9 cellular contexts compared by ENCODE assay signal in genomic region chrX:101409043-101409442, GRCh38. TPM values are rescaled to one million over a fixed set of nuclear protein-coding genes. Genes with fewer than 3 reads are reported as not detected.
DNase-seq lines count a peak whose midpoint lies in the region; TF ChIP-seq lines count a peak whose summit lies in the region.
"Had no signal": no experiment of that assay in that cellular context is flagged by ENCODE, and none has a peak within 500 bp of the region (broad histone marks: within the 10 kb centered on the region; RNA-seq: fewer than 3 reads in every experiment).

No MANE protein-coding gene starts in this region.

- H3K27ac Mint-ChIP-seq in activated naive CD4-positive, alpha-beta T cell treated with anti-CD3 and anti-CD28 coated beads for 36 hours: peak overlapping the region; percentile 95

- H3K27me3 ChIP-seq in ascending aorta (no peaks in the 10 kb centered on the region), liver (ENCODE audit: control insufficient read depth in 4 of 4, insufficient read depth in 4 of 4, low read length in 3 of 4) (no peaks in the 10 kb centered on the region), tibial nerve (peaks cover 0 to 13% of the 10 kb centered on the region in 2 donors)

- peak overlapping the region; percentile 92 to 93 for H3K27ac ChIP-seq in ascending aorta
- H3K27ac ChIP-seq in liver (ENCODE audit: low read depth in 1 of 2, low read length in 2 of 2): peak overlapping the region; percentile 95 to 96
- peak overlapping the region in 3 of 4 donors; percentile 92 to 97 (median 92) for H3K27ac ChIP-seq in tibial nerve

- TF ChIP-seq CTCF in ascending aorta (IDR thresholded peaks at IDR 0.05): no peak
- TF ChIP-seq CTCF in liver (IDR thresholded peaks at IDR 0.05; ENCODE audit: low read depth, low read length, missing input control): no peak
- no peak for TF ChIP-seq CTCF in tibial nerve (IDR thresholded peaks at IDR 0.05)

- 3% methylated on average over 6 of the region's 6 CpGs for WGBS in liver
- 2 to 38% methylated on average over 6 of the region's 6 CpGs for WGBS in tibial nerve, 2 donors

- TF ChIP-seq RAD21 in liver (IDR thresholded peaks at IDR 0.05): no peak

- no peak for TF ChIP-seq POLR2A in tibial nerve (IDR thresholded peaks at IDR 0.05)

- H3K4me3 Mint-ChIP-seq in activated naive CD4-positive, alpha-beta T cell treated with anti-CD3 and anti-CD28 coated beads for 36 hours: peak overlapping the region; percentile 99

- H3K4me1 Mint-ChIP-seq in activated naive CD4-positive, alpha-beta T cell treated with anti-CD3 and anti-CD28 coated beads for 36 hours (ENCODE audit: low read depth): peaks cover 36% of the 10 kb centered on the region

- H3K27me3 Mint-ChIP-seq in activated naive CD4-positive, alpha-beta T cell treated with anti-CD3 and anti-CD28 coated beads for 36 hours (ENCODE audit: low read depth): no peaks in the 10 kb centered on the region

- peaks cover 0 to 5% of the 10 kb centered on the region in 2 donors for H3K36me3 ChIP-seq in ascending aorta
- peaks cover 2 to 11% (median 7%) of the 10 kb centered on the region in 4 donors for H3K36me3 ChIP-seq in liver (ENCODE audit: control insufficient read depth in 4 of 4, insufficient read depth in 3 of 4, low read depth in 1 of 4, low read length in 3 of 4)
- H3K36me3 ChIP-seq in tibial nerve: peaks cover 0 to 16% (median 0%) of the 10 kb centered on the region in 3 donors

- no peaks in the 10 kb centered on the region for H3K9me3 ChIP-seq in ascending aorta
- H3K9me3 ChIP-seq in liver (ENCODE audit: control insufficient read depth in 4 of 4, low read length in 3 of 4): no peaks in the 10 kb centered on the region
- H3K9me3 ChIP-seq in tibial nerve: no peaks in the 10 kb centered on the region

- H3K36me3 Mint-ChIP-seq in activated naive CD4-positive, alpha-beta T cell treated with anti-CD3 and anti-CD28 coated beads for 36 hours (ENCODE audit: low read depth): peaks cover 19% of the 10 kb centered on the region

- DNase-seq in activated naive CD4-positive, alpha-beta T cell treated with anti-CD3 and anti-CD28 coated beads for 36 hours: no peak
- no peak for DNase-seq in activated naive CD4-positive, alpha-beta T cell treated with Interleukin-2 at 50 U/mL for 16 hours
- DNase-seq in ascending aorta (ENCODE audit: low spot score in 2 of 2): no peak
- no peak for DNase-seq in tibial nerve (ENCODE audit: low spot score in 2 of 2)
- DNase-seq in posterior cingulate gyrus: no peak
- no peak for DNase-seq in hippocampal formation (lab: John Stamatoyannopoulos, UW)
- DNase-seq in activated CD8-positive, alpha-beta memory T cell treated with anti-CD3 and anti-CD28 coated beads for 24 hours: no peak

- peak overlapping the region; percentile 68 for H3K4me3 ChIP-seq in ascending aorta
- H3K4me3 ChIP-seq in liver (ENCODE audit: low read depth in 1 of 3, low read length in 3 of 3): peak overlapping the region; percentile 69 to 83 (median 73)
- H3K4me3 ChIP-seq in tibial nerve: peak overlapping the region; percentile 43 to 61 (median 54)

- intact Hi-C loops in activated naive CD4-positive, alpha-beta T cell treated with anti-CD3 and anti-CD28 coated beads for 36 hours (cut with micrococcal nuclease): loop anchor here (2.0 to 10.0 kb wide), 3 partner anchors 250 to 484 kb away; partner anchors contain the start of genes ARMCX2, TRMT2B and XKRX
- intact Hi-C loops in ascending aorta (cut with DNase I) (loop anchor here (1.0 to 5.0 kb wide), 4 partner anchors 9 to 748 kb away; partner anchors contain the start of genes ARMCX1 and TIMM8A), posterior cingulate gyrus (cut with DNase I) (no loop called here)

- H3K4me1 ChIP-seq in ascending aorta: peaks cover 0 to 3% of the 10 kb centered on the region in 2 donors
- peaks cover 1 to 21% (median 9%) of the 10 kb centered on the region in 4 donors for H3K4me1 ChIP-seq in liver (ENCODE audit: control insufficient read depth in 4 of 4, insufficient read depth in 4 of 4, low read length in 3 of 4)
- peaks cover 0 to 40% (median 4%) of the 10 kb centered on the region in 4 donors for H3K4me1 ChIP-seq in tibial nerve

- no peaks in the 10 kb centered on the region for H3K9me3 Mint-ChIP-seq in activated naive CD4-positive, alpha-beta T cell treated with anti-CD3 and anti-CD28 coated beads for 36 hours

- CTCF ChIA-PET in activated naive CD4-positive, alpha-beta T cell treated with anti-CD3 and anti-CD28 coated beads for 36 hours (lab: Charles Lee): no interaction called here

- peak overlapping the region; percentile 84 to 92 for H3K9ac ChIP-seq in liver (ENCODE audit: low read depth in 1 of 2, low read length in 2 of 2)

- TF ChIP-seq EP300 in tibial nerve (IDR thresholded peaks at IDR 0.05): no peak

TF ChIP-seq in liver, 16 proteins besides CTCF, POLR2A, EP300 and RAD21:
- peak in 1 of 2 donors; percentile 18 for TF ChIP-seq HNF4A (conservative IDR thresholded peaks at IDR 0.05)
- TF ChIP-seq ZBTB33 (IDR thresholded peaks at IDR 0.05): no peak
TF ChIP-seq in liver: peak in this region for 1.

RNA-seq across cellular contexts. Expression of gene HNRNPH2, which starts 1.0 kb away (rescaled TPM):
- 10 to 100 TPM; 31.5 to 31.9 TPM for total RNA-seq in activated naive CD4-positive, alpha-beta T cell treated with anti-CD3 and anti-CD28 coated beads for 36 hours
- total RNA-seq in ascending aorta (21.4 TPM), liver (10 to 100 TPM; 31.5 to 36.2 TPM), tibial nerve (10 to 100 TPM; 31.2 to 46.0 (median 40.1) TPM)
- polyA plus RNA-seq in liver: 10 to 100 TPM; 33.3 to 36.9 TPM

RNA-seq across cellular contexts. Expression of gene GLA, which starts 1.3 kb away (rescaled TPM):
- 10 to 100 TPM; 40.7 to 45.8 TPM for total RNA-seq in activated naive CD4-positive, alpha-beta T cell treated with anti-CD3 and anti-CD28 coated beads for 36 hours
- total RNA-seq in ascending aorta: 9.0 TPM
- total RNA-seq in liver: 10 to 100 TPM; 11.8 to 16.3 TPM
- polyA plus RNA-seq in liver: 10 to 100 TPM in 1 of 2 donors, 1 to 10 TPM in 1; 9.5 to 14.5 TPM
- total RNA-seq in tibial nerve: 10 to 100 TPM; 18.1 to 20.1 (median 19.2) TPM

RNA-seq across cellular contexts. Expression of gene RPL36A, which starts 18.2 kb away (rescaled TPM):
- 100 to 1,000 TPM; 446 to 500 TPM for total RNA-seq in activated naive CD4-positive, alpha-beta T cell treated with anti-CD3 and anti-CD28 coated beads for 36 hours
- 822 TPM for total RNA-seq in ascending aorta
- total RNA-seq in liver: 100 to 1,000 TPM; 301 to 519 TPM
- polyA plus RNA-seq in liver: 100 to 1,000 TPM; 123 to 458 TPM
- 1,000 to 10,000 TPM in 3 of 4 donors, 100 to 1,000 TPM in 1; 493 to 1,912 (median 1,279) TPM for total RNA-seq in tibial nerve

RNA-seq across cellular contexts. Expression of gene BTK, which starts 23.1 kb away (rescaled TPM):
- total RNA-seq in activated naive CD4-positive, alpha-beta T cell treated with anti-CD3 and anti-CD28 coated beads for 36 hours: under 1 TPM; 0.38 to 0.47 TPM
- total RNA-seq in ascending aorta (0.64 TPM), liver (10 to 100 TPM in 1 of 2 donors, 1 to 10 TPM in 1; 2.9 to 22.6 TPM), tibial nerve (10 to 100 TPM in 1 of 4 donors, 1 to 10 TPM in 3; 2.5 to 19.7 (median 4.9) TPM)
- 1 to 10 TPM in 1 of 2 donors, under 1 TPM in 1; 0.99 to 1.7 TPM for polyA plus RNA-seq in liver
- total RNA-seq: myocyte had no signal
